7 cellular contexts compared by ENCODE assay signal in genomic region chr17:7573324-7574080, GRCh38. TPM values are rescaled to one million over a fixed set of nuclear protein-coding genes. Genes with fewer than 3 reads are reported as not detected.
DNase-seq lines count a peak whose midpoint lies in the region; ATAC-seq, FAIRE-seq and TF ChIP-seq lines count a peak whose summit lies in the region.

No MANE protein-coding gene starts in this region.

- peak overlapping the region; percentile 98 to 100 for H3K27ac Mint-ChIP-seq in activated naive CD4-positive, alpha-beta T cell treated with anti-CD3 and anti-CD28 coated beads, Interleukin-2, amount 50 U/mL, for 72 hours
- H3K27ac Mint-ChIP-seq in osteocyte (ENCODE audit: unreplicated experiment), result peak overlapping the region; percentile 98

- no peaks in the 10 kb centered on the region for H3K27me3 Mint-ChIP-seq in osteocyte (ENCODE audit: unreplicated experiment)

- TF ChIP-seq CTCF in osteocyte (IDR thresholded peaks at IDR 0.05), result no peak

- H3K4me1 Mint-ChIP-seq in osteocyte (ENCODE audit: unreplicated experiment), result peaks cover 42% of the 10 kb centered on the region

- H3K4me3 Mint-ChIP-seq in osteocyte (ENCODE audit: unreplicated experiment), result peak overlapping the region; percentile 96

- H3K36me3 Mint-ChIP-seq in activated naive CD4-positive, alpha-beta T cell treated with anti-CD3 and anti-CD28 coated beads, Interleukin-2, amount 50 U/mL, for 72 hours, result peaks cover 61 to 64% of the 10 kb centered on the region in 2 donors
- peaks cover 50% of the 10 kb centered on the region for H3K36me3 Mint-ChIP-seq in osteocyte (ENCODE audit: unreplicated experiment)

- ATAC-seq in activated naive CD4-positive, alpha-beta T cell treated with anti-CD3 and anti-CD28 coated beads, Interleukin-2, amount 50 U/mL, for 72 hours, result peak; percentile 42 to 45

- peak overlapping the region; percentile 98 for H3K27ac ChIP-seq in temporal lobe (ENCODE audit: low read depth, low read length)

- no peaks in the 10 kb centered on the region for H3K9me3 Mint-ChIP-seq in activated naive CD4-positive, alpha-beta T cell treated with anti-CD3 and anti-CD28 coated beads, Interleukin-2, amount 50 U/mL, for 72 hours
- H3K9me3 Mint-ChIP-seq in osteocyte (ENCODE audit: unreplicated experiment), result no peaks in the 10 kb centered on the region

- intact Hi-C loops in head of caudate nucleus (cut with DNase I), result loop anchor here (10.0 kb wide), 1 partner anchor 219 kb away; the partner anchor contains the start of genes KCTD11 and TMEM95

- FAIRE-seq in GM18507 (lab: Jason Lieb, UNC), result peak; percentile 88

- DNase-seq in GM18507 (ENCODE audit: extremely low spot score, insufficient read length, low read depth) (peak; percentile 80), M059J (ENCODE audit: low read depth) (peak; percentile 83), SKM-1 (lab: John Stamatoyannopoulos, UW; ENCODE audit: unreplicated experiment) (peak; percentile 30), head of caudate nucleus (peak; percentile 76 to 95 (median 89)), osteocyte (ENCODE audit: extremely low spot score, unreplicated experiment) (peak; percentile 93)
- DNase-seq in activated naive CD4-positive, alpha-beta T cell treated with anti-CD3 and anti-CD28 coated beads, Interleukin-2, amount 50 U/mL, for 72 hours (ENCODE audit: low spot score in 2 of 2), result peak; percentile 81 to 88

RNA-seq across cellular contexts. Expression of gene CD68, which starts 5.9 kb away (rescaled TPM):
- total RNA-seq in M059J (2014; rRNA removed; shearing (Covaris generic)), result 120 and 147 TPM in 2 replicates
- 10 to 100 TPM in 1 of 2 donors, 1 to 10 TPM in 1; 7.6 to 12.7 TPM for total RNA-seq in activated naive CD4-positive, alpha-beta T cell treated with anti-CD3 and anti-CD28 coated beads, Interleukin-2, amount 50 U/mL, for 72 hours
- 1.1 TPM in 2 replicates for total RNA-seq in osteocyte
- 0.25 TPM for total RNA-seq in temporal lobe

RNA-seq across cellular contexts. Expression of gene MPDU1, which starts 10.2 kb away (rescaled TPM):
- 216 and 398 TPM in 2 replicates for total RNA-seq in M059J (2014; rRNA removed; shearing (Covaris generic))
- total RNA-seq in activated naive CD4-positive, alpha-beta T cell treated with anti-CD3 and anti-CD28 coated beads, Interleukin-2, amount 50 U/mL, for 72 hours, result 10 to 100 TPM; 52.1 to 60.6 TPM
- total RNA-seq in osteocyte (34.2 and 42.2 TPM in 2 replicates), temporal lobe (28.5 TPM)

RNA-seq across cellular contexts. Expression of gene SENP3, which starts 11.8 kb away (rescaled TPM):
- 75.1 and 88.2 TPM in 2 replicates for total RNA-seq in M059J (2014; rRNA removed; shearing (Covaris generic))
- total RNA-seq in activated naive CD4-positive, alpha-beta T cell treated with anti-CD3 and anti-CD28 coated beads, Interleukin-2, amount 50 U/mL, for 72 hours, result 10 to 100 TPM; 42.9 to 46.3 TPM
- total RNA-seq in osteocyte (52.5 and 53.7 TPM in 2 replicates), temporal lobe (50.9 TPM)

RNA-seq across cellular contexts. Expression of gene TNFSF13, which starts 15.0 kb away (rescaled TPM):
- 3.2 and 4.2 TPM in 2 replicates for total RNA-seq in M059J (2014; rRNA removed; shearing (Covaris generic))
- 1 to 10 TPM; 4.6 to 6.0 TPM for total RNA-seq in activated naive CD4-positive, alpha-beta T cell treated with anti-CD3 and anti-CD28 coated beads, Interleukin-2, amount 50 U/mL, for 72 hours
- 1.3 and 1.5 TPM in 2 replicates for total RNA-seq in osteocyte
- 0.49 TPM for total RNA-seq in temporal lobe

RNA-seq across cellular contexts. Expression of gene SOX15, which starts 16.4 kb away (rescaled TPM):
- not detected in 2 replicates for total RNA-seq in M059J (2014; rRNA removed; shearing (Covaris generic))
- total RNA-seq in activated naive CD4-positive, alpha-beta T cell treated with anti-CD3 and anti-CD28 coated beads, Interleukin-2, amount 50 U/mL, for 72 hours, result under 1 TPM; 0.23 to 0.93 TPM
- total RNA-seq in osteocyte (0.78 TPM in 2 replicates), temporal lobe (0.49 TPM)

Comparison
In these comparisons a context has a peak if more than half of its experiments do, and no peak if none do; other contexts are left out.
1. Peak in every context shown above with its lines: DNase-seq, ATAC-seq and H3K27ac ChIP-seq.
2. DNase-seq: peak in every context shown above with its lines; median percentile 93 in osteocyte; 89 in head of caudate nucleus; 84 in activated naive CD4-positive, alpha-beta T cell treated with anti-CD3 and anti-CD28 coated beads, Interleukin-2, amount 50 U/mL, for 72 hours; 83 in M059J; 80 in GM18507; 30 in SKM-1.